22 cellular contexts compared by ENCODE assay signal in the genomic region with DNA sequence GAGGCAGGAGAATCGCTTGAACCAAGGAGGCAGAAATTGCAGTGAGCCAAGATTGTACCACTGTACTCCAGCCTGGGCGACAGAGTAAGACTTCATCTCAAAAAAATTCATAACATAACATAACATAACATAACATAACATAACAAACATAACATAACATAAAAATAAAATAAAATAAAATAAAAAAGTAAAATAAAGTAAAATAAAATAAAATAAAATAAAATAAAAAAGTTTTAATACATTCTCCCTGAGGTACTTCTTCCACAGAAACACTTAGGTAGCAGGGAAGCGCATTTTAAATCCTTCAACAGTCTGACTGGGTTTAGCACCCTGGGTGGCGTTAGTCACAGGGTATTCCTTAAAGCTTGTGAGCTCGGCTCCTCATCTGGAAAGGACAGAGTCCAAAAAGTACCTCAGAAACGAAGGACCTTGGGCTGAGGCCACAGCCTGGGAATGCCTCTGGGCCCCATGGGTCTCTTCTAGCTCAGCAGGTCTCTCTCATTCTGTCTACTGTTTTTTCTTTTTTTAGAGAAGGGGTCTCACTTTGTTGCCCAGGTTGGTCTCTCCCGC. TPM values are rescaled to one million over a fixed set of nuclear protein-coding genes. Genes with fewer than 3 reads are reported as not detected.
DNase-seq lines count a peak whose midpoint lies in the region; ATAC-seq lines count a peak whose summit lies in the region.
"Had no signal": no experiment of that assay in that cellular context is flagged by ENCODE, and none has a peak within 500 bp of the region (broad histone marks: within the 10 kb centered on the region; RNA-seq: fewer than 3 reads in every experiment).

No MANE protein-coding gene starts in this region.

- peaks cover 30 to 52% (median 36%) of the 10 kb centered on the region in 3 donors for H3K4me1 Mint-ChIP-seq in T-cell
- H3K4me1 Mint-ChIP-seq in naive B cell: peaks cover 62 to 82% (median 72%) of the 10 kb centered on the region in 3 donors

- H2AFZ ChIP-seq in GM23248: no peak overlapping the region

- POLR2A ChIA-PET in T-cell (lab: Charles Lee): no interaction called here

- CTCF ChIA-PET in T-cell (lab: Charles Lee): no interaction called here

- peak overlapping the region; percentile 29 to 55 for H3K27ac Mint-ChIP-seq in T-cell
- H3K27ac Mint-ChIP-seq in naive B cell: peak overlapping the region in 5 of 6 donors; percentile 79 to 94 (median 85)
- H3K27ac Mint-ChIP-seq: activated CD4-positive, alpha-beta memory T cell treated with anti-CD3 and anti-CD28 coated beads, Interleukin-2, amount 10 ng/mL, durations not matched to agents 7 days and 5 days had no signal

- no peak overlapping the region for H3K4me3 ChIP-seq in GM23248
- H3K4me3 ChIP-seq: heart left ventricle, psoas muscle, suprapubic skin had no signal

- H3K9me3 Mint-ChIP-seq in T-cell (no peaks in the 10 kb centered on the region), naive B cell (no peaks in the 10 kb centered on the region)
- H3K9me3 Mint-ChIP-seq: activated CD4-positive, alpha-beta memory T cell treated with anti-CD3 and anti-CD28 coated beads, Interleukin-2, amount 10 ng/mL, durations not matched to agents 7 days and 5 days had no signal

- H3K4me3 Mint-ChIP-seq in T-cell (no peak overlapping the region), naive B cell (peak overlapping the region in 1 of 8 donors; percentile 47)
- H3K4me3 Mint-ChIP-seq: activated CD4-positive, alpha-beta memory T cell treated with anti-CD3 and anti-CD28 coated beads, Interleukin-2, amount 10 ng/mL, durations not matched to agents 7 days and 5 days; activated naive CD8-positive, alpha-beta T cell had no signal

- no peak overlapping the region for H3K4me2 ChIP-seq in GM23248 (ENCODE audit: unreplicated experiment)

- H3F3A ChIP-seq in GM23248 (ENCODE audit: insufficient read depth): peaks cover 18% of the 10 kb centered on the region

- no peaks in the 10 kb centered on the region for H3K36me3 ChIP-seq in GM23248 (ENCODE audit: low read depth)
- H3K36me3 ChIP-seq: heart left ventricle, neutrophil, suprapubic skin had no signal

- 57 to 58% methylated on average over 7 of the region's 7 CpGs for WGBS in GM23248 (ENCODE audit: low coverage in 1 of 2, low lambda C conversion rate in 2 of 2, missing lambda C conversion rate in 2 of 2), 2 experiments

- H3K79me2 ChIP-seq in GM23248 (ENCODE audit: insufficient read depth): peaks cover 96% of the 10 kb centered on the region

- no peak overlapping the region for H3K27ac ChIP-seq in GM23248
- H3K27ac ChIP-seq: C4-2B, neutrophil, psoas muscle, suprapubic skin had no signal

- H3K9ac ChIP-seq in GM23248: no peak overlapping the region

- H3K36me3 Mint-ChIP-seq in T-cell: no peaks in the 10 kb centered on the region
- H3K36me3 Mint-ChIP-seq in naive B cell: no peaks in the 10 kb centered on the region
- H3K36me3 Mint-ChIP-seq: activated naive CD8-positive, alpha-beta T cell had no signal

- H3K9me2 ChIP-seq in GM23248 (ENCODE audit: insufficient read depth): no peaks in the 10 kb centered on the region

- in situ Hi-C loops in GM23248 (cut with MboI): no loop called here

- H3K4me1 ChIP-seq in GM23248 (ENCODE audit: insufficient read depth): peaks cover 27% of the 10 kb centered on the region

- H4K20me1 ChIP-seq in GM23248 (ENCODE audit: insufficient read depth): no peaks in the 10 kb centered on the region

- H3K27me3 ChIP-seq in GM23248 (replicated peaks; ENCODE audit: insufficient read depth): no peaks in the 10 kb centered on the region
- H3K27me3 ChIP-seq: heart left ventricle, neutrophil, suprapubic skin had no signal

- ATAC-seq in T-cell (replicated peaks in 1 of 4): no peak
- no peak for ATAC-seq in naive B cell (ENCODE audit: low read depth in 2 of 2)
- no peak for ATAC-seq in GM18498 (IDR thresholded peaks at IDR 0.05; ENCODE audit: unreplicated experiment)
- ATAC-seq: heart left ventricle, left colon, psoas muscle had no signal

- H3K27me3 Mint-ChIP-seq in T-cell (no peaks in the 10 kb centered on the region), naive B cell (no peaks in the 10 kb centered on the region)
- H3K27me3 Mint-ChIP-seq: activated CD4-positive, alpha-beta memory T cell treated with anti-CD3 and anti-CD28 coated beads, Interleukin-2, amount 10 ng/mL, durations not matched to agents 7 days and 5 days; activated naive CD8-positive, alpha-beta T cell had no signal

- DNase-seq in AG08395 (ENCODE audit: low spot score) (peak; percentile 26), GM23248 (peak; percentile 63), T-cell (no peak), naive B cell (no peak), anterior cingulate cortex (lab: John Stamatoyannopoulos, UW) (no peak), GF-D8 (lab: John Stamatoyannopoulos, UW) (no peak)
- DNase-seq: activated CD4-positive, alpha-beta memory T cell treated with anti-CD3 and anti-CD28 coated beads, Interleukin-2, amount 10 ng/mL, durations not matched to agents 7 days and 5 days; activated CD4-positive, CD25-positive, alpha-beta regulatory T cell treated with anti-CD3 and anti-CD28 coated beads, Interleukin-2, amount 50 U/mL, for 72 hours; cerebellar nuclear complex; heart left ventricle; Karpas-422; left colon; MV-4-11; NCI-H146; NCI-H524; psoas muscle; RPMI8226 had no signal

- H3K9me3 ChIP-seq in GM23248 (ENCODE audit: low read depth): no peaks in the 10 kb centered on the region
- H3K9me3 ChIP-seq: heart left ventricle, neutrophil, psoas muscle, suprapubic skin had no signal

RNA-seq across cellular contexts. Expression of gene MICAL3, which starts 41.7 kb away (rescaled TPM):
- total RNA-seq in GM23248 (2014; rRNA removed; shearing (Covaris generic)): 25.1 and 33.9 TPM in 2 replicates
- polyA plus RNA-seq in GM23248 (2016; fragmentation: Nextera tagmentation; extraction: Ambion mirVana) (6.1 and 6.6 TPM in 2 replicates), naive B cell (ENCODE audit: low read depth in 6 of 6) (10 to 100 TPM; 10.9 to 28.0 (median 15.6) TPM)
- 10 to 100 TPM; 19.1 to 37.5 (median 22.3) TPM for total RNA-seq in T-cell

Comparison
In these comparisons a context has a peak if more than half of its experiments do, and no peak if none do; other contexts are left out.
1. DNase-seq: peak in AG08395 (single experiment) and GM23248 (single experiment); none in T-cell (0 of 34), naive B cell (single experiment), anterior cingulate cortex (0 of 58) and GF-D8 (single experiment).